Comparison of ENCODE assay signal across 8 cellular contexts in the genomic region with DNA sequence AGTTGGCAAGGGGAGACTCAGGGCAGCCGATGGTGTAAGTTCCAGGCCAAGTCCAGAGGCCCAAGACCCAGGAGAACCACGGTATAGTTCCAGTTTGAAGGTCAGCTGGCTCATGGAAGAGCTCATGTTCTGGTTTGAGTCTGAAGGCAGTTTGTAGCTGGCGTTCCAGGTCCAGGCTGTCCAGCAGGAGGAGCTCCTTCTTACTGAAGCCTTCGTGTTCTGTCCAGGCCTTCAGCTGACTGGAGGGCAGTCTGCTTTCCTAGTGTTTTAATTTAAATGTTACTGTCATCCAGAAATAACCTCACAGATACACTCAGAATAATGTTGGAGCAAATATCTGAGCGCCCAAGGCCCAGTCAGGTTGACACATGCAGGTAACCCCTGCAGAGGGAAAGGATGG. TPM values are rescaled to one million over a fixed set of nuclear protein-coding genes. Genes with fewer than 3 reads are reported as not detected.
DNase-seq lines count a peak whose midpoint lies in the region; ATAC-seq, FAIRE-seq and TF ChIP-seq lines count a peak whose summit lies in the region.

No MANE protein-coding gene starts in this region.

- H3K36me3 ChIP-seq in K562 (ENCODE audit: control insufficient read depth, insufficient read depth, low read length), result peaks cover 57% of the 10 kb centered on the region; the same call in 2 of the 3 replicates

- no peak overlapping the region; the same call in 2 of the 3 replicates for H3K27ac ChIP-seq in K562 (ENCODE audit: extremely low read depth, low read depth, low read length)

- peaks cover 21% of the 10 kb centered on the region for H3K9me1 ChIP-seq in K562 (ENCODE audit: control insufficient read depth, insufficient read depth, low read length)

- peak; percentile 18 to 45; a peak in 3 of 4 replicates for TF ChIP-seq RAD21 in K562 (CRISPR knock-in tag; conservative IDR thresholded peaks at IDR 0.05 in 1 of 2, IDR thresholded peaks at IDR 0.05 in 1 of 2)

- WGBS in K562 (ENCODE audit: insufficient coverage, low coverage, missing lambda C conversion rate), result 50% methylated on average over 4 of the region's 5 CpGs

- H2AFZ ChIP-seq in K562 (ENCODE audit: low read depth, low read length), result no peak overlapping the region

- POLR2A ChIA-PET in K562 (lab: Yijun Ruan, JAX), result interaction anchor here (1.0 to 1.4 kb wide), 2 partner anchors 20 to 27 kb away, joined by 3 read pairs; no protein-coding TSS in a partner anchor

- in situ Hi-C loops in K562 (cut with MboI), result no loop called here

- TF ChIP-seq EP300 in K562 (IDR thresholded peaks at IDR 0.05; ENCODE audit: low read length), result no peak

- H3K27me3 ChIP-seq in K562 (ENCODE audit: control insufficient read depth in 2 of 2, insufficient read depth in 2 of 2, low read length in 2 of 2), result no peaks in the 10 kb centered on the region

- ATAC-seq in K562 (peak; percentile 79), GM18873 (IDR thresholded peaks at IDR 0.05; ENCODE audit: low FRiP score, unreplicated experiment) (no peak)

- peaks cover 13 to 28% of the 10 kb centered on the region in 2 experiments for H3K4me1 ChIP-seq in K562 (replicated peaks in 1 of 2; ENCODE audit: control insufficient read depth in 2 of 2, insufficient read depth in 2 of 2, low read length in 2 of 2)

- H3K4me3 ChIP-seq in K562, result no peak overlapping the region

- intact Hi-C loops in K562 (cut with micrococcal nuclease), result no loop called here

- FAIRE-seq in K562 (lab: Jason Lieb, UNC), result peak; percentile 84
- FAIRE-seq in urothelium cell line (lab: Jason Lieb, UNC), result no peak

- no TSS peak for BruUV-seq in K562 (replicated peaks; lab: Mats Ljungman, UMichigan)

- H4K20me1 ChIP-seq in K562 (replicated peaks; ENCODE audit: control insufficient read depth, insufficient read depth, low read length), result peaks cover 25% of the 10 kb centered on the region; the same call in 1 of the 2 replicates

- no peak for TF ChIP-seq POLR2A in K562 (conservative IDR thresholded peaks at IDR 0.05)

- no peaks in the 10 kb centered on the region for H3K9me3 ChIP-seq in K562 (replicated peaks; ENCODE audit: control insufficient read depth, insufficient read depth, low read depth, low read length)

- H3K9ac ChIP-seq in K562 (ENCODE audit: insufficient read depth in 1 of 2, low read depth in 2 of 2, low read length in 2 of 2), result peak overlapping the region in 1 of 2 experiments; percentile 73; a peak in 1 of 4 replicates

- CTCF ChIA-PET in K562 (lab: Yijun Ruan, JAX; ENCODE audit: low intra/inter-chr PET ratio), result no interaction called here

- H3K79me2 ChIP-seq in K562 (ENCODE audit: control insufficient read depth, insufficient read depth, low read length), result peaks cover 67% of the 10 kb centered on the region

- DNase-seq in A172 (ENCODE audit: low spot score), result peak; percentile 27
- peak; percentile 63 for DNase-seq in H4 (ENCODE audit: low spot score)
- peak in 1 of 4 experiments; percentile 44 for DNase-seq in K562 (ENCODE audit: extremely low read depth in 1 of 4, low spot score in 3 of 4)
- peak; percentile 56 for DNase-seq in left kidney (ENCODE audit: low read depth, low spot score)
- no peak for DNase-seq in urothelium cell line (ENCODE audit: low spot score)
- DNase-seq in occipital lobe (lab: John Stamatoyannopoulos, UW), result no peak
- no peak for DNase-seq in T1000 (lab: John Stamatoyannopoulos, UW)

- no peak overlapping the region for H3K4me2 ChIP-seq in K562 (ENCODE audit: insufficient read depth, low read length)

- TF ChIP-seq CTCF in K562 (IDR thresholded peaks at IDR 0.05 in 2 of 3, conservative IDR thresholded peaks at IDR 0.05 in 1 of 3; ENCODE audit: insufficient read depth in 2 of 3, low read depth in 1 of 3, low read length in 3 of 3), result peak; percentile 43 to 67 (median 59); a peak in 5 of 6 replicates

TF ChIP-seq in K562, 482 proteins besides CTCF, POLR2A, EP300 and RAD21:
- TF ChIP-seq EHMT2 (IDR thresholded peaks at IDR 0.05), result no peak
- TF ChIP-seq, protein P1, sequence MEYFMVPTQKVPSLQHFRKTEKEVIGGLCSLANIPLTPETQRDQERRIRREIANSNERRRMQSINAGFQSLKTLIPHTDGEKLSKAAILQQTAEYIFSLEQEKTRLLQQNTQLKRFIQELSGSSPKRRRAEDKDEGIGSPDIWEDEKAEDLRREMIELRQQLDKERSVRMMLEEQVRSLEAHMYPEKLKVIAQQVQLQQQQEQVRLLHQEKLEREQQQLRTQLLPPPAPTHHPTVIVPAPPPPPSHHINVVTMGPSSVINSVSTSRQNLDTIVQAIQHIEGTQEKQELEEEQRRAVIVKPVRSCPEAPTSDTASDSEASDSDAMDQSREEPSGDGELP (CRISPR knock-in tag; IDR thresholded peaks at IDR 0.05; ENCODE audit: borderline replicate concordance), result 0 out of 2 replicates have a peak, but pooled peaks have one; percentile 25
TF ChIP-seq in K562: peak in this region for 1.

RNA-seq across cellular contexts. Expression of a gene that starts 4.2 kb away (rescaled TPM):
- 103 and 123 TPM in 2 replicates for total RNA-seq in A172 (2014; rRNA removed; shearing (Covaris generic))
- 157 and 180 TPM in 2 replicates for total RNA-seq in H4 (2014; rRNA removed; shearing (Covaris generic))
- 527 and 872 TPM in 2 replicates for total RNA-seq in K562 (2011; cell fraction: chromatin; rRNA removed; ENCODE audit: low replicate concordance)
- 542 and 585 TPM in 2 replicates for total RNA-seq in K562 (2011; cell fraction: nucleolus; rRNA removed)
- 348 and 489 TPM in 2 replicates for total RNA-seq in K562 (2011; cell fraction: nucleoplasm; rRNA removed)
- total RNA-seq in K562 (2014; rRNA removed), result 80.5 and 86.7 TPM in 2 replicates
- total RNA-seq in K562 (2014; rRNA removed; fragmentation: Illumina TruSeq; extraction: Trizol), result 38.9 and 42.3 TPM in 2 replicates
- total RNA-seq in K562 (2015; rRNA removed; fragmentation: Illumina TruSeq; extraction: Trizol), result 49.2 and 53.5 TPM in 2 replicates
- 81.9 and 101 TPM in 2 replicates for total RNA-seq in K562 (2021)
- polyA plus RNA-seq in K562 (2011; rRNA removed), result 132 and 143 TPM in 2 replicates
- polyA plus RNA-seq in K562 (2011; cell fraction: cytosol; rRNA removed), result 249 and 254 TPM in 2 replicates
- polyA plus RNA-seq in K562 (2011; cell fraction: nucleus; rRNA removed), result 889 and 1,080 TPM in 2 replicates
- polyA plus RNA-seq in K562 (2012), result 107 and 112 TPM in 2 replicates
- polyA plus RNA-seq in K562 (2014; fragmentation: Illumina TruSeq; extraction: Trizol), result 62.3 and 88.2 TPM in 2 replicates
- polyA plus RNA-seq in K562 (2014; fragmentation: Nextera tagmentation; extraction: Ambion mirVana), result 10 to 100 TPM; 36.8 TPM
- polyA plus RNA-seq in K562 (2014; rRNA removed), result 105 and 119 TPM in 2 replicates
- polyA minus RNA-seq in K562 (2011; rRNA and poly(A)+ RNA removed), result 72.4 and 98.1 TPM in 2 replicates
- polyA minus RNA-seq in K562 (2011; cell fraction: cytosol; rRNA and poly(A)+ RNA removed), result 47.4 and 59.7 TPM in 2 replicates
- 245 and 267 TPM in 2 replicates for polyA minus RNA-seq in K562 (2011; cell fraction: nucleus; rRNA and poly(A)+ RNA removed)
- 154 TPM for total RNA-seq in occipital lobe

RNA-seq across cellular contexts. Expression of a gene that starts 39.9 kb away (rescaled TPM):
- 55.3 and 56.3 TPM in 2 replicates for total RNA-seq in A172 (2014; rRNA removed; shearing (Covaris generic))
- total RNA-seq in H4 (2014; rRNA removed; shearing (Covaris generic)), result 42.0 and 50.6 TPM in 2 replicates
- 48.4 and 118 TPM in 2 replicates for total RNA-seq in K562 (2011; cell fraction: chromatin; rRNA removed; ENCODE audit: low replicate concordance)
- total RNA-seq in K562 (2011; cell fraction: nucleolus; rRNA removed), result 96.6 and 125 TPM in 2 replicates
- 56.0 and 71.4 TPM in 2 replicates for total RNA-seq in K562 (2011; cell fraction: nucleoplasm; rRNA removed)
- total RNA-seq in K562 (2014; rRNA removed) (111 and 135 TPM in 2 replicates), K562 (2014; rRNA removed; fragmentation: Illumina TruSeq; extraction: Trizol) (13.0 and 15.7 TPM in 2 replicates), K562 (2015; rRNA removed; fragmentation: Illumina TruSeq; extraction: Trizol) (37.9 and 40.4 TPM in 2 replicates), K562 (2021) (83.3 and 89.9 TPM in 2 replicates), occipital lobe (16.2 TPM)
- polyA plus RNA-seq in K562 (2011; rRNA removed) (45.0 and 45.4 TPM in 2 replicates), K562 (2014; fragmentation: Illumina TruSeq; extraction: Trizol) (33.2 and 48.4 TPM in 2 replicates), K562 (2014; fragmentation: Nextera tagmentation; extraction: Ambion mirVana) (1 to 10 TPM in 1 of 2 experiments, under 1 TPM in 1; 0.99 to 2.0 TPM), K562 (2014; rRNA removed) (122 and 151 TPM in 2 replicates)
- 69.2 and 135 TPM in 2 replicates for polyA plus RNA-seq in K562 (2011; cell fraction: cytosol; rRNA removed)
- 114 and 189 TPM in 2 replicates for polyA plus RNA-seq in K562 (2011; cell fraction: nucleus; rRNA removed)
- 53.9 and 82.1 TPM in 2 replicates for polyA plus RNA-seq in K562 (2012)
- 8.6 and 13.3 TPM in 2 replicates for polyA minus RNA-seq in K562 (2011; rRNA and poly(A)+ RNA removed)
- polyA minus RNA-seq in K562 (2011; cell fraction: cytosol; rRNA and poly(A)+ RNA removed), result 24.0 and 28.9 TPM in 2 replicates
- polyA minus RNA-seq in K562 (2011; cell fraction: nucleus; rRNA and poly(A)+ RNA removed), result 24.9 and 29.6 TPM in 2 replicates

Comparison
In these comparisons a context has a peak if more than half of its experiments do, and no peak if none do; other contexts are left out.
1. DNase-seq: peak in A172 (single experiment), H4 (single experiment) and left kidney (single experiment); none in urothelium cell line (single experiment), occipital lobe (single experiment) and T1000 (single experiment).